In the genomic region with DNA sequence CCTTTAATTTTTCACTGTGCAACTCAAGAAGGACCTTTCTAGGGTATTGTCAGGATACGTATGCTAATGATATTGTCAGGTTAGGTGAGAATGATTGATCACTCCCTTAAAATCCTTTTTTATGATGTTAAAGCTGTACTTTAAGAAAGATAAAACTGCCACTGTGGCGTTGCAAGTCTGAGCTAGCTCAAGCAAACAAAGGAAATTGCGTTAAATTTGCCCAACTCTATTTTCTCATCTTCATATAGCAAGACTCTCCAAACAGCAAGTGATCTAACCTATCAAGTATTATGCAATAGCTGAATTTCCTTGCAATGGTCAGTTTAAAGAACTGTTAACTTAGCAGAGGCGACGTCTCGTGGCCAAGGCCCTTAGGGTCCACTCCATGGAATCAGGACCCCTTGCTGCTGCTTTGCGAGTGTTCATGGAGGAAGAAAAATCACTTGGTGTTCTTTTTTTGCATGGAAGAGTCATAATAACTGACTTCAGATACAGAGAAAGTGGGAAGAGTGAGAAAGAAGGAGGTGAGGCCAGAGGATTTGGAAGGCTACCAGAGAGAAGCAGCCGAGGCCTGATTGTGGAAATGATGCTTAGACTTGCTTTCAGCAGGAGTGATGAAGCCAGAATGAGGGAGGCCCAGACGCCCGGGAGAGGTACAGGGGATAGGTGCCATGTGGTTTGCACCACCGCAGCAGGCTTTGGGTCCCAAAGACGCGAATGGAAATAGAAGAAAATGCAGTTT, we compare ENCODE assay signal across 10 cellular contexts. TPM values are rescaled to one million over a fixed set of nuclear protein-coding genes. Genes with fewer than 3 reads are reported as not detected.
A peak's percentile ranks its signal among the peaks of the same experiment; 100 is the strongest.
DNase-seq lines count a peak whose midpoint lies in the region; ATAC-seq, FAIRE-seq and TF ChIP-seq lines count a peak whose summit lies in the region.
"Had no signal": no experiment of that assay in that cellular context is flagged by ENCODE, and none has a peak within 500 bp of the region (broad histone marks: within the 10 kb centered on the region; RNA-seq: fewer than 3 reads in every experiment).

No MANE protein-coding gene starts in this region.

- H3K4me2 ChIP-seq in Loucy (ENCODE audit: low read depth, low read length, poor library complexity, severe bottlenecking) (peak overlapping the region; percentile 82), K562 (ENCODE audit: insufficient read depth, low read length) (no peak overlapping the region; the same call in 1 of the 2 replicates)

- no peaks in the 10 kb centered on the region for H3K9me1 ChIP-seq in K562 (ENCODE audit: control insufficient read depth, insufficient read depth, low read length)

- H3K27me3 ChIP-seq in Loucy (ENCODE audit: insufficient read depth, low read length, poor library complexity, severe bottlenecking) (no peaks in the 10 kb centered on the region), K562 (ENCODE audit: control insufficient read depth in 2 of 2, insufficient read depth in 2 of 2, low read length in 2 of 2) (no peaks in the 10 kb centered on the region), neutrophil (no peaks in the 10 kb centered on the region), vagina (no peaks in the 10 kb centered on the region)

- whole genome bisulfite sequencing in K562 (ENCODE audit: insufficient coverage, low coverage, missing lambda C conversion rate) = 80% methylated on average over 13 of the region's 13 CpGs

- FAIRE-seq in K562 (lab: Jason Lieb, UNC) = no peak
- FAIRE-seq: A204.1 had no signal

- H3K4me3 ChIP-seq in Loucy (ENCODE audit: low read length, poor library complexity, severe bottlenecking) = peak overlapping the region; percentile 91
- H3K4me3 ChIP-seq in K562 = no peak overlapping the region
- peak overlapping the region; percentile 15 to 29 for H3K4me3 ChIP-seq in neutrophil (ENCODE audit: low read depth in 1 of 2, low read length in 1 of 2)
- H3K4me3 ChIP-seq in vagina = no peak overlapping the region

- H3K79me2 ChIP-seq in Loucy (ENCODE audit: insufficient read depth, low read length) = peaks cover 66% of the 10 kb centered on the region
- H3K79me2 ChIP-seq in K562 (ENCODE audit: control insufficient read depth, insufficient read depth, low read length) = peaks cover 61% of the 10 kb centered on the region

- in situ Hi-C loops in K562 (cut with MboI) = no loop called here

- no peak for ATAC-seq in K562

- POLR2A ChIA-PET in K562 (lab: Yijun Ruan, JAX) = interaction anchor here (0.5 to 0.7 kb wide), 2 partner anchors 16 to 815 kb away, joined by 3 read pairs; no protein-coding TSS in a partner anchor

- H3K4me1 ChIP-seq in Loucy (ENCODE audit: insufficient read depth, low read length, poor library complexity, severe bottlenecking) (peaks cover 28% of the 10 kb centered on the region), K562 (replicated peaks in 1 of 2; ENCODE audit: control insufficient read depth in 2 of 2, insufficient read depth in 2 of 2, low read length in 2 of 2) (peaks cover 11 to 18% of the 10 kb centered on the region in 2 experiments; a peak in 4 of 5 replicates), neutrophil (ENCODE audit: control insufficient read depth in 1 of 2, insufficient read depth in 1 of 2, low read depth in 1 of 2, low read length in 1 of 2) (peaks cover 38 to 48% of the 10 kb centered on the region in 2 experiments), vagina (peaks cover 22% of the 10 kb centered on the region)

- no peaks in the 10 kb centered on the region for H3K9me2 ChIP-seq in Loucy (replicated peaks; ENCODE audit: low read depth, low read length)

- peak; percentile 23 for DNase-seq in NCI-H82 (lab: John Stamatoyannopoulos, UW)
- DNase-seq in NCI-H82 treated with DMSO at 0.1 percent for 48 hours (lab: John Stamatoyannopoulos, UW; ENCODE audit: unreplicated experiment) = no peak
- no peak for DNase-seq in K562 (ENCODE audit: extremely low read depth in 1 of 4, low spot score in 3 of 4)
- DNase-seq in vagina (ENCODE audit: extremely low spot score in 2 of 2) = no peak
- DNase-seq in islet precursor cell = no peak
- no peak for DNase-seq in NCI-H2081 (lab: John Stamatoyannopoulos, UW)
- DNase-seq: NCI-H2029 had no signal

- H3K9me3 ChIP-seq in Loucy (ENCODE audit: insufficient read depth, low read depth, low read length) (no peaks in the 10 kb centered on the region), K562 (replicated peaks; ENCODE audit: control insufficient read depth, insufficient read depth, low read depth, low read length) (no peaks in the 10 kb centered on the region), neutrophil (no peaks in the 10 kb centered on the region), vagina (no peaks in the 10 kb centered on the region)

- H2AFZ ChIP-seq in Loucy (ENCODE audit: low read length) = no peak overlapping the region
- no peak overlapping the region for H2AFZ ChIP-seq in K562 (ENCODE audit: low read depth, low read length)

- no TSS peak for BruUV-seq in K562 (replicated peaks; lab: Mats Ljungman, UMichigan)

- TF ChIP-seq POLR2A in K562 (conservative IDR thresholded peaks at IDR 0.05) (no peak), vagina (IDR thresholded peaks at IDR 0.05) (no peak)

- H3K36me3 ChIP-seq in Loucy (ENCODE audit: insufficient read depth, low read length) = no peaks in the 10 kb centered on the region
- H3K36me3 ChIP-seq in K562 (ENCODE audit: control insufficient read depth, insufficient read depth, low read length) = peaks cover 7% of the 10 kb centered on the region; the same call in 2 of the 3 replicates
- H3K36me3 ChIP-seq in neutrophil = no peaks in the 10 kb centered on the region
- no peaks in the 10 kb centered on the region for H3K36me3 ChIP-seq in vagina

- H4K20me1 ChIP-seq in Loucy (ENCODE audit: insufficient read depth, low read length, poor library complexity, severe bottlenecking) (peaks cover 16% of the 10 kb centered on the region), K562 (replicated peaks; ENCODE audit: control insufficient read depth, insufficient read depth, low read length) (0 out of 2 replicates have a peak, but pooled peaks cover 3% of the 10 kb centered on the region)

- TF ChIP-seq CTCF in Loucy (conservative IDR thresholded peaks at IDR 0.05; ENCODE audit: low read length) (no peak), K562 (IDR thresholded peaks at IDR 0.05 in 2 of 3, conservative IDR thresholded peaks at IDR 0.05 in 1 of 3; ENCODE audit: insufficient read depth in 2 of 3, low read depth in 1 of 3, low read length in 3 of 3) (no peak), neutrophil (IDR thresholded peaks at IDR 0.05) (no peak), vagina (IDR thresholded peaks at IDR 0.05) (no peak)

- no peak overlapping the region for H3K27ac ChIP-seq in K562 (ENCODE audit: extremely low read depth, low read depth, low read length)
- H3K27ac ChIP-seq in neutrophil = peak overlapping the region; percentile 87
- no peak overlapping the region for H3K27ac ChIP-seq in vagina

- intact Hi-C loops in K562 (cut with micrococcal nuclease) = loop anchor here (5.0 kb wide), 2 partner anchors 87 to 257 kb away; no protein-coding TSS in a partner anchor
- intact Hi-C loops in vagina (cut with DNase I) = loop anchor here (5.0 to 10.0 kb wide), 2 partner anchors 135 to 273 kb away; no protein-coding TSS in a partner anchor

- peak overlapping the region; percentile 17 for H3K9ac ChIP-seq in Loucy (ENCODE audit: low read depth, low read length, poor library complexity, severe bottlenecking)
- H3K9ac ChIP-seq in K562 (ENCODE audit: insufficient read depth in 1 of 2, low read depth in 2 of 2, low read length in 2 of 2) = no peak overlapping the region

- H3F3A ChIP-seq in Loucy (ENCODE audit: low read depth) = no peaks in the 10 kb centered on the region

- CTCF ChIA-PET in K562 (lab: Yijun Ruan, JAX; ENCODE audit: low intra/inter-chr PET ratio) = no interaction called here

- no peak for TF ChIP-seq RAD21 in K562 (CRISPR knock-in tag; conservative IDR thresholded peaks at IDR 0.05 in 1 of 2, IDR thresholded peaks at IDR 0.05 in 1 of 2)

- TF ChIP-seq EP300 in K562 (IDR thresholded peaks at IDR 0.05; ENCODE audit: low read length) = no peak

TF ChIP-seq in K562, 482 proteins besides CTCF, POLR2A, EP300 and RAD21 (continues in another document):
- TF ChIP-seq ZNF212 (CRISPR knock-in tag; IDR thresholded peaks at IDR 0.05) (no peak), ZNF75A (CRISPR knock-in tag; IDR thresholded peaks at IDR 0.05) (no peak), GATA2 (CRISPR knock-in tag; IDR thresholded peaks at IDR 0.05) (no peak), CEBPG (CRISPR knock-in tag; IDR thresholded peaks at IDR 0.05) (peak; percentile 80), CEBPG (tag; conservative IDR thresholded peaks at IDR 0.05 in 1 of 2, IDR thresholded peaks at IDR 0.05 in 1 of 2) (peak; percentile 66 to 75), CBFA2T3 (IDR thresholded peaks at IDR 0.05) (no peak), ARID2 (IDR thresholded peaks at IDR 0.05) (no peak), TCF3 (CRISPR knock-in tag; IDR thresholded peaks at IDR 0.05) (no peak)

RNA-seq across cellular contexts. Expression of a gene that starts 2.5 kb away (rescaled TPM):
- 42.1 and 44.1 TPM in 2 replicates for total RNA-seq in K562 (2011; cell fraction: chromatin; rRNA removed; ENCODE audit: low replicate concordance)
- 22.5 and 22.8 TPM in 2 replicates for total RNA-seq in K562 (2011; cell fraction: nucleolus; rRNA removed)
- total RNA-seq in K562 (2011; cell fraction: nucleoplasm; rRNA removed) = 25.0 and 25.2 TPM in 2 replicates
- total RNA-seq in K562 (2014; rRNA removed) = 8.1 and 11.4 TPM in 2 replicates
- total RNA-seq in K562 (2014; rRNA removed; fragmentation: Illumina TruSeq; extraction: Trizol) = 9.1 and 9.9 TPM in 2 replicates
- total RNA-seq in K562 (2015; rRNA removed; fragmentation: Illumina TruSeq; extraction: Trizol) = 7.4 and 9.9 TPM in 2 replicates
- 20.7 and 21.3 TPM in 2 replicates for total RNA-seq in K562 (2021)
- 13.6 and 15.3 TPM in 2 replicates for polyA plus RNA-seq in K562 (2011; rRNA removed)
- 9.6 and 13.1 TPM in 2 replicates for polyA plus RNA-seq in K562 (2011; cell fraction: cytosol; rRNA removed)
- polyA plus RNA-seq in K562 (2011; cell fraction: nucleus; rRNA removed) = 14.3 and 18.4 TPM in 2 replicates
- 7.7 and 9.8 TPM in 2 replicates for polyA plus RNA-seq in K562 (2012)
- polyA plus RNA-seq in K562 (2014; fragmentation: Illumina TruSeq; extraction: Trizol) = 10.7 and 11.5 TPM in 2 replicates
- polyA plus RNA-seq in K562 (2014; fragmentation: Nextera tagmentation; extraction: Ambion mirVana) = under 1 TPM; 0.52 to 0.57 TPM
- polyA plus RNA-seq in K562 (2014; rRNA removed) = 12.1 and 15.3 TPM in 2 replicates
- polyA minus RNA-seq in K562 (2011; rRNA and poly(A)+ RNA removed) = 40.9 and 41.5 TPM in 2 replicates
- polyA minus RNA-seq in K562 (2011; cell fraction: cytosol; rRNA and poly(A)+ RNA removed) = 12.6 and 14.8 TPM in 2 replicates
- polyA minus RNA-seq in K562 (2011; cell fraction: nucleus; rRNA and poly(A)+ RNA removed) = 6.6 and 12.8 TPM in 2 replicates
- total RNA-seq in vagina = 14.0 TPM

Comparison
In these comparisons a context has a peak if more than half of its experiments do, and no peak if none do; other contexts are left out.
1. H3K4me3 ChIP-seq: peak in Loucy (single experiment) and neutrophil (2 of 2); none in K562 (single experiment) and vagina (0 of 2).